In the genomic region with DNA sequence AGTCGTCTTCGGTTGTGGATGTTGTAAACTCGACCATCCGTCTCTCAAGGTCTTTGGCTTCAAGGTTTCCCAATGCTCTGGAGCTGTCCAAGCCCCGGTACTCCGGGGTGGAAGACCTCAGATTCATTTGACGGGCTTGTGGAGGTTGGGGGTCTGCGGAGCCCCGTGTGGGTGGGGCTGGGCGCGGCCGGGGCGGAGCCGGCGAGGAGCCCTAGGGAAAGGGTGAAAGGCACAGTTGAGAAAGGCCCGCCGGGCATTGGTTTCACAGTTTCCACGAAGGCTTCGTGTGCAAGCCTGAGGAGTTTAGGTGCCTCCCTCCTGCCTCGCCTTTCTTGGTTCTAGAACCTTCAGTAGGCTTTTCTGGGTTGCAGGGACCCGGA, we compare ENCODE assay signal across 8 cellular contexts. TPM values are rescaled to one million over a fixed set of nuclear protein-coding genes. Genes with fewer than 3 reads are reported as not detected.
A peak's percentile ranks its signal among the peaks of the same experiment; 100 is the strongest.
DNase-seq lines count a peak whose midpoint lies in the region; ATAC-seq lines count a peak whose summit lies in the region.

No MANE protein-coding gene starts in this region.

- no peak for ATAC-seq in activated naive CD8-positive, alpha-beta T cell treated with anti-CD3 and anti-CD28 coated beads, Interleukin-2, amount 10 ng/mL, durations not matched to agents 7 days and 5 days (ENCODE audit: low read depth)
- ATAC-seq in stimulated activated naive CD8-positive, alpha-beta T cell treated with anti-CD3 and anti-CD28 coated beads, Interleukin-15, amount 100 ng/mL, for 72 hours, result peak; percentile 36
- ATAC-seq in HG02884 (IDR thresholded peaks at IDR 0.05; ENCODE audit: unreplicated experiment), result no peak

- POLR2A ChIA-PET in activated naive CD8-positive, alpha-beta T cell treated with anti-CD3 and anti-CD28 coated beads, Interleukin-2, amount 10 ng/mL, durations not matched to agents 7 days and 5 days (lab: Charles Lee), result interaction anchor here (0.5 to 2.3 kb wide), 11 partner anchors 10 to 708 kb away, joined by 3 to 25 read pairs (median 4); a partner anchor contains a TSS

- peak overlapping the region; percentile 98 for H3K27ac Mint-ChIP-seq in T-helper 2 cell treated with Interferon-gamma antibody and Interleukin-4, amounts not matched to agents 5 μg/mL and 100 μg/mL, for 36 hours
- H3K27ac Mint-ChIP-seq in activated naive CD8-positive, alpha-beta T cell treated with anti-CD3 and anti-CD28 coated beads, Interleukin-2, amount 10 ng/mL, durations not matched to agents 7 days and 5 days, result peak overlapping the region; percentile 89
- peak overlapping the region; percentile 94 to 98 (median 96) for H3K27ac Mint-ChIP-seq in immature natural killer cell
- peak overlapping the region; percentile 95 to 97 for H3K27ac Mint-ChIP-seq in stimulated activated naive CD8-positive, alpha-beta T cell treated with anti-CD3 and anti-CD28 coated beads, Interleukin-15, amount 100 ng/mL, for 72 hours

- no peak for DNase-seq in T-helper 2 cell treated with Interferon-gamma antibody and Interleukin-4, amounts not matched to agents 5 μg/mL and 100 μg/mL, for 36 hours (ENCODE audit: low spot score)
- DNase-seq in T-helper 2 cell (no peak), immature natural killer cell (no peak), OCI-M1 (lab: John Stamatoyannopoulos, UW) (no peak), NCI-H128 (lab: John Stamatoyannopoulos, UW; ENCODE audit: unreplicated experiment) (no peak)
- no peak for DNase-seq in activated naive CD8-positive, alpha-beta T cell treated with anti-CD3 and anti-CD28 coated beads, Interleukin-2, amount 10 ng/mL, durations not matched to agents 7 days and 5 days
- DNase-seq in stimulated activated naive CD8-positive, alpha-beta T cell treated with anti-CD3 and anti-CD28 coated beads, Interleukin-15, amount 100 ng/mL, for 72 hours, result no peak

- peak overlapping the region; percentile 95 for H3K4me3 Mint-ChIP-seq in T-helper 2 cell treated with Interferon-gamma antibody and Interleukin-4, amounts not matched to agents 5 μg/mL and 100 μg/mL, for 36 hours
- peak overlapping the region; percentile 82 for H3K4me3 Mint-ChIP-seq in activated naive CD8-positive, alpha-beta T cell treated with anti-CD3 and anti-CD28 coated beads, Interleukin-2, amount 10 ng/mL, durations not matched to agents 7 days and 5 days
- peak overlapping the region; percentile 82 to 94 (median 92) for H3K4me3 Mint-ChIP-seq in immature natural killer cell
- H3K4me3 Mint-ChIP-seq in stimulated activated naive CD8-positive, alpha-beta T cell treated with anti-CD3 and anti-CD28 coated beads, Interleukin-15, amount 100 ng/mL, for 72 hours, result peak overlapping the region; percentile 89 to 97

- peaks cover 10% of the 10 kb centered on the region for H3K9me3 Mint-ChIP-seq in T-helper 2 cell treated with Interferon-gamma antibody and Interleukin-4, amounts not matched to agents 5 μg/mL and 100 μg/mL, for 36 hours
- H3K9me3 Mint-ChIP-seq in activated naive CD8-positive, alpha-beta T cell treated with anti-CD3 and anti-CD28 coated beads, Interleukin-2, amount 10 ng/mL, durations not matched to agents 7 days and 5 days, result peaks cover 6% of the 10 kb centered on the region
- no peaks in the 10 kb centered on the region for H3K9me3 Mint-ChIP-seq in immature natural killer cell
- H3K9me3 Mint-ChIP-seq in stimulated activated naive CD8-positive, alpha-beta T cell treated with anti-CD3 and anti-CD28 coated beads, Interleukin-15, amount 100 ng/mL, for 72 hours, result peaks cover 8 to 10% of the 10 kb centered on the region in 2 donors

- H3K4me1 Mint-ChIP-seq in T-helper 2 cell treated with Interferon-gamma antibody and Interleukin-4, amounts not matched to agents 5 μg/mL and 100 μg/mL, for 36 hours (ENCODE audit: low read depth), result peaks cover 32% of the 10 kb centered on the region
- peaks cover 24% of the 10 kb centered on the region for H3K4me1 Mint-ChIP-seq in activated naive CD8-positive, alpha-beta T cell treated with anti-CD3 and anti-CD28 coated beads, Interleukin-2, amount 10 ng/mL, durations not matched to agents 7 days and 5 days
- peaks cover 36 to 54% of the 10 kb centered on the region in 2 donors for H3K4me1 Mint-ChIP-seq in immature natural killer cell
- H3K4me1 Mint-ChIP-seq in stimulated activated naive CD8-positive, alpha-beta T cell treated with anti-CD3 and anti-CD28 coated beads, Interleukin-15, amount 100 ng/mL, for 72 hours, result peaks cover 44% of the 10 kb centered on the region

- H3K36me3 Mint-ChIP-seq in T-helper 2 cell treated with Interferon-gamma antibody and Interleukin-4, amounts not matched to agents 5 μg/mL and 100 μg/mL, for 36 hours (ENCODE audit: low read depth), result peaks cover 6% of the 10 kb centered on the region
- no peaks in the 10 kb centered on the region for H3K36me3 Mint-ChIP-seq in activated naive CD8-positive, alpha-beta T cell treated with anti-CD3 and anti-CD28 coated beads, Interleukin-2, amount 10 ng/mL, durations not matched to agents 7 days and 5 days
- H3K36me3 Mint-ChIP-seq in immature natural killer cell, result no peaks in the 10 kb centered on the region

- peaks cover 31% of the 10 kb centered on the region for H3K27me3 Mint-ChIP-seq in T-helper 2 cell treated with Interferon-gamma antibody and Interleukin-4, amounts not matched to agents 5 μg/mL and 100 μg/mL, for 36 hours (ENCODE audit: low read depth)
- H3K27me3 Mint-ChIP-seq in activated naive CD8-positive, alpha-beta T cell treated with anti-CD3 and anti-CD28 coated beads, Interleukin-2, amount 10 ng/mL, durations not matched to agents 7 days and 5 days, result peaks cover 27% of the 10 kb centered on the region
- H3K27me3 Mint-ChIP-seq in immature natural killer cell (ENCODE audit: low read depth in 3 of 3), result peaks cover 24 to 28% (median 25%) of the 10 kb centered on the region in 3 donors
- H3K27me3 Mint-ChIP-seq in stimulated activated naive CD8-positive, alpha-beta T cell treated with anti-CD3 and anti-CD28 coated beads, Interleukin-15, amount 100 ng/mL, for 72 hours, result peaks cover 15% of the 10 kb centered on the region

RNA-seq across cellular contexts. Expression of a gene that starts 0.4 kb away (rescaled TPM):
- total RNA-seq in activated naive CD8-positive, alpha-beta T cell treated with anti-CD3 and anti-CD28 coated beads, Interleukin-2, amount 10 ng/mL, durations not matched to agents 7 days and 5 days, result 10 to 100 TPM; 43.1 to 46.2 TPM
- 10 to 100 TPM in 1 of 3 donors, 1 to 10 TPM in 2; 3.3 to 23.8 (median 5.9) TPM for polyA plus RNA-seq in immature natural killer cell
